In the genomic region with DNA sequence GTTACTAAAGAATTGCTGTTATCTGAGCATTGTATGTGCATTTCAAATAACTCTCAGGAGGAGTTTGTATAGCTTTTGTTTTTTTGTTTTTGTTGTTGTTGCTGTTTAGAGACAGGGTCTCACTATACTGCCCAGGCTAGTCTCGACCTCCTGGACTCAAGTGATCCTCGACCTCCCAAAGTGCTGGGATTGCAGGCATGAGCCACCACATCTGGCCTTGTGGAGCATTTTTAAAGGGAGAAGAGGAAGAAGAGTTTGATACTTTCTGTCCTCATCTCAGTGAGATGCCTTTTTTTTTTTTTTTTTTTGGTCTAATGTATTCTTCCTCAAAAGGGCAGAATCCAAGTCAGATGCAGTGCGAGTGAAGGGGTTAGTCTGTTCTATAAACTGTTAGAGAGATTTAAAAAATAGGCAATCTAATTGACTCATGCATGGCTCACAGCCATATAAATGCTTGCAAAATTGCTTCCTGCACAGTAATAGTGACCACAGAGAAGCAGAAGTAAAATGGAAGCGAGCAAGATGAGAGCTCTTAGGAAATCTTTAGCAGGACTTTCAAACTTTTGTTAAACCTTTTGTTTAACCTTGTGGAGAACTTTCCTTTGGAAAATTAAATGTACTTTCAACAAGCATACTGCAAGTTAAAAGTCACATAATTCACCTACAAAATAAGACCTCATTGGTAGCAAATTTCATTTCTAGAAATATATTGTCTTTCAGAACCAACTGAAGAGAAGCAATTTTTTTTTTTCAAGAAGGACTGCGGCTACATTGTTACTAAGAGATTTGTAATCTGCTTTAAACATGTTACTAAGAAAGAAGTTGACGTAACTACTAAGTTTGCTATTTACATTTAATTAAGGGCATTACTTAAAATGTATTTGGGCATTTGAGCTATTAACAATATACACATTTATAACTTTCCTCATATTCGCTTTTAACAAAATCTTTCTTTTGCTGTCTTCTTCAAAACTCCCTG, we compare ENCODE assay signal across 9 cellular contexts. TPM values are rescaled to one million over a fixed set of nuclear protein-coding genes. Genes with fewer than 3 reads are reported as not detected.
A peak's percentile ranks its signal among the peaks of the same experiment; 100 is the strongest.
DNase-seq lines count a peak whose midpoint lies in the region; ATAC-seq and TF ChIP-seq lines count a peak whose summit lies in the region.
"Had no signal": no experiment of that assay in that cellular context is flagged by ENCODE, and none has a peak within 500 bp of the region (broad histone marks: within the 10 kb centered on the region; RNA-seq: fewer than 3 reads in every experiment).

No MANE protein-coding gene starts in this region.

- H3K9me3 Mint-ChIP-seq in CD8-positive, alpha-beta memory T cell: no peaks in the 10 kb centered on the region

- H3K9ac ChIP-seq in adipocyte (ENCODE audit: low read length): peak overlapping the region; percentile 74

- H3K36me3 Mint-ChIP-seq in CD8-positive, alpha-beta memory T cell: peaks cover 0 to 2% (median 0%) of the 10 kb centered on the region in 3 donors

- POLR2A ChIA-PET in CD8-positive, alpha-beta memory T cell (lab: Charles Lee): no interaction called here

- ATAC-seq in Right ventricle myocardium inferior (peak; percentile 66), upper lobe of right lung (peak; percentile 88), GM18907 (IDR thresholded peaks at IDR 0.05; ENCODE audit: unreplicated experiment) (no peak)

- H3K4me1 Mint-ChIP-seq in CD8-positive, alpha-beta memory T cell: no peaks in the 10 kb centered on the region

- no peaks in the 10 kb centered on the region for H3K36me3 ChIP-seq in adipocyte (ENCODE audit: control insufficient read depth, insufficient read depth, low read length, severe bottlenecking)
- H3K36me3 ChIP-seq in upper lobe of right lung: no peaks in the 10 kb centered on the region
- no peaks in the 10 kb centered on the region for H3K36me3 ChIP-seq in CD8-positive, alpha-beta memory T cell (ENCODE audit: insufficient read depth, low read length)

- CTCF ChIA-PET in CD8-positive, alpha-beta memory T cell (lab: Charles Lee): no interaction called here

- no peaks in the 10 kb centered on the region for H3K27me3 ChIP-seq in adipocyte (replicated peaks; ENCODE audit: control insufficient read depth, insufficient read depth, low read length)
- H3K27me3 ChIP-seq in upper lobe of right lung: no peaks in the 10 kb centered on the region
- H3K27me3 ChIP-seq in CD8-positive, alpha-beta memory T cell (ENCODE audit: insufficient read depth, low read length, poor library complexity, severe bottlenecking): no peaks in the 10 kb centered on the region

- H3K9me3 ChIP-seq in adipocyte (ENCODE audit: control insufficient read depth, low read length) (no peaks in the 10 kb centered on the region), upper lobe of right lung (no peaks in the 10 kb centered on the region)
- no peaks in the 10 kb centered on the region for H3K9me3 ChIP-seq in CD8-positive, alpha-beta memory T cell (ENCODE audit: low read length)

- H3K4me3 Mint-ChIP-seq in CD8-positive, alpha-beta memory T cell: no peak overlapping the region

- peak overlapping the region; percentile 69 for H3K27ac ChIP-seq in upper lobe of right lung
- no peak overlapping the region for H3K27ac ChIP-seq in CD8-positive, alpha-beta memory T cell (ENCODE audit: low read depth, low read length)

- H3K4me3 ChIP-seq in adipocyte (ENCODE audit: low read length) (peak overlapping the region; percentile 77), upper lobe of right lung (peak overlapping the region; percentile 0)
- H3K4me3 ChIP-seq in CD8-positive, alpha-beta memory T cell (ENCODE audit: low read length): no peak overlapping the region

- H3K4me1 ChIP-seq in adipocyte (ENCODE audit: control insufficient read depth, insufficient read depth, low read length): peaks cover 19% of the 10 kb centered on the region
- peaks cover 5% of the 10 kb centered on the region for H3K4me1 ChIP-seq in upper lobe of right lung
- no peaks in the 10 kb centered on the region for H3K4me1 ChIP-seq in CD8-positive, alpha-beta memory T cell (ENCODE audit: insufficient read depth, low read length)

- intact Hi-C loops in Right ventricle myocardium inferior (cut with DNase I): no loop called here
- intact Hi-C loops in cardiac septum (cut with DNase I): no loop called here
- intact Hi-C loops in upper lobe of right lung (cut with DNase I): no loop called here

- H3K27me3 Mint-ChIP-seq in CD8-positive, alpha-beta memory T cell: peaks cover 2 to 26% of the 10 kb centered on the region in 2 donors

- DNase-seq in Right ventricle myocardium inferior (ENCODE audit: missing footprints) (no peak), cardiac septum (ENCODE audit: low spot score) (no peak), adipocyte (ENCODE audit: low read depth) (peak; percentile 91), iris pigment epithelial cell (ENCODE audit: low read depth) (peak; percentile 94), upper lobe of right lung (no peak), putamen (ENCODE audit: low spot score) (no peak)
- no peak for DNase-seq in CD8-positive, alpha-beta memory T cell
- DNase-seq: NCI-H146 had no signal

- H3K27ac Mint-ChIP-seq in CD8-positive, alpha-beta memory T cell: no peak overlapping the region

- no peak for TF ChIP-seq CTCF in upper lobe of right lung (IDR thresholded peaks at IDR 0.05)

RNA-seq across cellular contexts. Expression of gene ROCK1, which starts 52.3 kb away (rescaled TPM):
- total RNA-seq in Right ventricle myocardium inferior (32.8 TPM), cardiac septum (49.1 TPM), upper lobe of right lung (67.0 TPM)
- 10 to 100 TPM; 62.0 to 66.5 TPM for total RNA-seq in CD8-positive, alpha-beta memory T cell
- 41.7 TPM for polyA plus RNA-seq in CD8-positive, alpha-beta memory T cell

Comparison
In these comparisons a context has a peak if more than half of its experiments do, and no peak if none do; other contexts are left out.
1. DNase-seq: peak in adipocyte (single experiment) and iris pigment epithelial cell (single experiment); none in Right ventricle myocardium inferior (single experiment), cardiac septum (single experiment), upper lobe of right lung (single experiment), putamen (single experiment) and CD8-positive, alpha-beta memory T cell (0 of 5).